Comparison of ENCODE assay signal across 13 cellular contexts in the genomic region with DNA sequence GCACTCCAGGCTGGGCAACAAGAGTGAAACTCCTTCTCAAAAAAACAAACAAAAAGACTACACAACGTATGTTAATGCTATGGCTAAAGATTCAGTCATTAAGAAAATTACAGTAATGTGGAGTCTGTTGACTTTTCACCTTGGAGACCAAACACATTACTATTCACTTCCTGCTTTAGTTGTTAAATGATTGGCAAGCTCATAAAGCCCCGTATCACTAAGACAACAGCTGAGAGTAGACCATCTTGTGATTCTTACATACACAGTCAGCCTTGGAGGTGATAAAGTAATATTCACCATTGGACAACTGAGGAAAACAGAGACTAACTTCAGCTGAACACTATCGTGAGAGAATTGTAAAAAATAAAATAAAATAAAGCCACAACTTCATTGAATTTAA.
DNase-seq lines count a peak whose midpoint lies in the region; ATAC-seq and TF ChIP-seq lines count a peak whose summit lies in the region.
"Had no signal": no experiment of that assay in that cellular context is flagged by ENCODE, and none has a peak within 500 bp of the region (broad histone marks: within the 10 kb centered on the region; RNA-seq: fewer than 3 reads in every experiment).

No MANE protein-coding gene starts in this region.

- H3K36me3 Mint-ChIP-seq in activated naive CD4-positive, alpha-beta T cell treated with anti-CD3 and anti-CD28 coated beads, Interleukin-2, amount 10 ng/mL, durations not matched to agents 7 days and 5 days: no peaks in the 10 kb centered on the region

- no peak overlapping the region for H3K4me3 ChIP-seq in GM06990 (replicated peaks; ENCODE audit: low read depth, low read length)
- no peak overlapping the region for H3K4me3 ChIP-seq in spleen
- H3K4me3 ChIP-seq in adrenal gland: no peak overlapping the region

- no peak overlapping the region for H3K4me3 Mint-ChIP-seq in activated naive CD4-positive, alpha-beta T cell treated with anti-CD3 and anti-CD28 coated beads, Interleukin-2, amount 10 ng/mL, durations not matched to agents 7 days and 5 days
- H3K4me3 Mint-ChIP-seq: nephron had no signal

- no peaks in the 10 kb centered on the region for H3K9me3 Mint-ChIP-seq in activated naive CD4-positive, alpha-beta T cell treated with anti-CD3 and anti-CD28 coated beads, Interleukin-2, amount 10 ng/mL, durations not matched to agents 7 days and 5 days
- H3K9me3 Mint-ChIP-seq: nephron had no signal

- CTCF ChIA-PET in activated naive CD4-positive, alpha-beta T cell treated with anti-CD3 and anti-CD28 coated beads, Interleukin-2, amount 10 ng/mL, durations not matched to agents 7 days and 5 days (lab: Charles Lee): no interaction called here

- no peaks in the 10 kb centered on the region for H3K27me3 Mint-ChIP-seq in activated naive CD4-positive, alpha-beta T cell treated with anti-CD3 and anti-CD28 coated beads, Interleukin-2, amount 10 ng/mL, durations not matched to agents 7 days and 5 days

- no peaks in the 10 kb centered on the region for H3K4me1 Mint-ChIP-seq in activated naive CD4-positive, alpha-beta T cell treated with anti-CD3 and anti-CD28 coated beads, Interleukin-2, amount 10 ng/mL, durations not matched to agents 7 days and 5 days
- H3K4me1 Mint-ChIP-seq: nephron had no signal

- H3K4me1 ChIP-seq in spleen (peaks cover 0 to 20% (median 0%) of the 10 kb centered on the region in 6 donors), adrenal gland (replicated peaks in 1 of 2) (no peaks in the 10 kb centered on the region)

- TF ChIP-seq CTCF in GM06990 (IDR thresholded peaks at IDR 0.05; ENCODE audit: insufficient read depth, low read length, poor library complexity, severe bottlenecking): no peak
- TF ChIP-seq CTCF in spleen (IDR thresholded peaks at IDR 0.05 in 8 of 11, conservative IDR thresholded peaks at IDR 0.05 in 3 of 11): no peak
- no peak for TF ChIP-seq CTCF in adrenal gland (IDR thresholded peaks at IDR 0.05)

- ATAC-seq in HG03342 (IDR thresholded peaks at IDR 0.05; ENCODE audit: unreplicated experiment): peak; percentile 62

- no peak overlapping the region for H3K27ac Mint-ChIP-seq in activated naive CD4-positive, alpha-beta T cell treated with anti-CD3 and anti-CD28 coated beads, Interleukin-2, amount 10 ng/mL, durations not matched to agents 7 days and 5 days

- no peaks in the 10 kb centered on the region for H3K27me3 ChIP-seq in GM06990 (replicated peaks; ENCODE audit: control insufficient read depth, insufficient read depth, low read length)
- H3K27me3 ChIP-seq in spleen (replicated peaks in 1 of 7): no peaks in the 10 kb centered on the region
- H3K27me3 ChIP-seq in adrenal gland: no peaks in the 10 kb centered on the region

- H3K9me3 ChIP-seq in spleen (no peaks in the 10 kb centered on the region), adrenal gland (replicated peaks in 1 of 3) (no peaks in the 10 kb centered on the region)

- intact Hi-C loops in spleen (cut with DNase I; ENCODE audit: low total_unique reads): no loop called here
- intact Hi-C loops in adrenal gland (cut with DNase I): no loop called here

- WGBS in spleen, 5 donors: 52 to 61% (median 55%) methylated on average over 3 of the region's 3 CpGs
- 56 to 64% (median 59%) methylated on average over 3 of the region's 3 CpGs for WGBS in adrenal gland, 4 donors

- no peak overlapping the region for H3K27ac ChIP-seq in spleen
- no peak overlapping the region for H3K27ac ChIP-seq in adrenal gland
- H3K27ac ChIP-seq: C4-2B had no signal

- TF ChIP-seq POLR2A in spleen (IDR thresholded peaks at IDR 0.05) (no peak), adrenal gland (IDR thresholded peaks at IDR 0.05) (no peak)

- DNase-seq in GM06990 (ENCODE audit: extremely low read depth, insufficient read length) (peak; percentile 13), NCI-H774 (lab: John Stamatoyannopoulos, UW) (peak; percentile 45), kidney glomerular epithelial cell (lab: John Stamatoyannopoulos, UW) (peak; percentile 61), spleen (no peak), adrenal gland (no peak), HuH-7.5 (ENCODE audit: low spot score) (no peak)
- no peak for DNase-seq in activated naive CD4-positive, alpha-beta T cell treated with anti-CD3 and anti-CD28 coated beads, Interleukin-2, amount 10 ng/mL, durations not matched to agents 7 days and 5 days
- DNase-seq: aorta, KBM-7, SHP77 had no signal

- H3K36me3 ChIP-seq in GM06990 (ENCODE audit: control insufficient read depth, insufficient read depth, low read length) (no peaks in the 10 kb centered on the region), spleen (no peaks in the 10 kb centered on the region), adrenal gland (replicated peaks in 1 of 2) (no peaks in the 10 kb centered on the region)

Comparison
In these comparisons a context has a peak if more than half of its experiments do, and no peak if none do; other contexts are left out.
1. DNase-seq: peak in GM06990 (single experiment), NCI-H774 (single experiment) and kidney glomerular epithelial cell (single experiment); none in spleen (single experiment), activated naive CD4-positive, alpha-beta T cell treated with anti-CD3 and anti-CD28 coated beads, Interleukin-2, amount 10 ng/mL, durations not matched to agents 7 days and 5 days (single experiment), adrenal gland (0 of 7) and HuH-7.5 (single experiment).